Comparison of ENCODE assay signal across 31 cellular contexts in genomic region chr15:29411299-29411698, GRCh38.
"Had no signal": no experiment of that assay in that cellular context is flagged by ENCODE, and none has a peak within 500 bp of the region (broad histone marks: within the 10 kb centered on the region; RNA-seq: fewer than 3 reads in every experiment).

No MANE protein-coding gene starts in this region.

- H3K9me3 ChIP-seq: ascending aorta had no signal

- H3K4me1 ChIP-seq: ascending aorta had no signal

- H3K4me3 ChIP-seq: ascending aorta, cardiac muscle cell had no signal

- FAIRE-seq: bronchial epithelial cell, TTC549 had no signal

- H3K27me3 ChIP-seq: ascending aorta, cardiac muscle cell had no signal

- H3K27ac ChIP-seq: ascending aorta, cardiac muscle cell had no signal

- ATAC-seq: activated CD4-positive, alpha-beta T cell treated with anti-CD3 and anti-CD28 coated beads for 36 hours; activated CD4-positive, CD25-positive, alpha-beta regulatory T cell treated with anti-CD3 and anti-CD28 coated beads, Interleukin-2, amount 50 U/mL, for 24 hours; activated CD8-positive, alpha-beta memory T cell treated with anti-CD3 and anti-CD28 coated beads, Interleukin-2, amount 10 ng/mL, durations not matched to agents 7 days and 5 days; activated CD8-positive, alpha-beta T cell treated with anti-CD3 and anti-CD28 coated beads, Interleukin-2, amount 10 ng/mL, durations not matched to agents 7 days and 5 days; activated naive CD8-positive, alpha-beta T cell treated with anti-CD3 and anti-CD28 coated beads, Interleukin-2, amount 50 U/mL, for 24 hours had no signal

- DNase-seq: activated CD4-positive, alpha-beta memory T cell treated with anti-CD3 and anti-CD28 coated beads, Interleukin-2, amount 10 ng/mL, durations not matched to agents 7 days and 5 days; activated CD4-positive, alpha-beta T cell treated with anti-CD3 and anti-CD28 coated beads for 1 hour; activated CD4-positive, alpha-beta T cell treated with anti-CD3 and anti-CD28 coated beads for 36 hours; activated CD4-positive, alpha-beta T cell treated with anti-CD3 and anti-CD28 coated beads for 48 hours; activated CD4-positive, alpha-beta T cell treated with anti-CD3 and anti-CD28 coated beads, Interleukin-2, amount 10 ng/mL, durations not matched to agents 7 days and 5 days; activated CD4-positive, alpha-beta T cell treated with anti-CD3 and anti-CD28 coated beads, Interleukin-2, amount 50 U/mL, for 48 hours; activated CD4-positive, CD25-positive, alpha-beta regulatory T cell; activated CD8-positive, alpha-beta memory T cell treated with anti-CD3 and anti-CD28 coated beads for 24 hours; activated CD8-positive, alpha-beta memory T cell treated with anti-CD3 and anti-CD28 coated beads, Interleukin-2, amount 10 ng/mL, durations not matched to agents 7 days and 5 days; activated CD8-positive, alpha-beta memory T cell treated with anti-CD3 and anti-CD28 coated beads, Interleukin-2, amount 50 U/mL, for 48 hours; activated CD8-positive, alpha-beta T cell treated with anti-CD3 and anti-CD28 coated beads, Interleukin-2, amount 10 ng/mL, durations not matched to agents 7 days and 5 days; activated effector memory CD4-positive, alpha-beta T cell treated with Interleukin-2 at 50 U/mL for 16 hours; activated gamma-delta T cell; activated naive CD4-positive, alpha-beta T cell treated with anti-CD3 and anti-CD28 coated beads, Interleukin-2, amount 10 ng/mL, durations not matched to agents 7 days and 5 days; activated naive CD4-positive, alpha-beta T cell treated with Interleukin-2 at 50 U/mL for 16 hours; activated naive CD8-positive, alpha-beta T cell treated with anti-CD3 and anti-CD28 coated beads, Interleukin-2, amount 10 ng/mL, durations not matched to agents 7 days and 5 days; activated naive CD8-positive, alpha-beta T cell treated with anti-CD3 and anti-CD28 coated beads, Interleukin-2, amount 50 U/mL, for 24 hours; activated T-cell treated with anti-CD3 and anti-CD28 coated beads, Interleukin-2, amount 50 U/mL, for 24 hours; activated T-cell treated with anti-CD3 and anti-CD28 coated beads, Interleukin-2, amount 50 U/mL, for 48 hours; amygdala; anterior cingulate cortex; caudate nucleus; cerebellar nuclear complex; T-helper 1 cell; T-helper 2 cell; T-helper 9 cell had no signal

- H3K36me3 ChIP-seq: ascending aorta, cardiac muscle cell had no signal
